ENCODE assay signal across 20 cellular contexts in the genomic region with DNA sequence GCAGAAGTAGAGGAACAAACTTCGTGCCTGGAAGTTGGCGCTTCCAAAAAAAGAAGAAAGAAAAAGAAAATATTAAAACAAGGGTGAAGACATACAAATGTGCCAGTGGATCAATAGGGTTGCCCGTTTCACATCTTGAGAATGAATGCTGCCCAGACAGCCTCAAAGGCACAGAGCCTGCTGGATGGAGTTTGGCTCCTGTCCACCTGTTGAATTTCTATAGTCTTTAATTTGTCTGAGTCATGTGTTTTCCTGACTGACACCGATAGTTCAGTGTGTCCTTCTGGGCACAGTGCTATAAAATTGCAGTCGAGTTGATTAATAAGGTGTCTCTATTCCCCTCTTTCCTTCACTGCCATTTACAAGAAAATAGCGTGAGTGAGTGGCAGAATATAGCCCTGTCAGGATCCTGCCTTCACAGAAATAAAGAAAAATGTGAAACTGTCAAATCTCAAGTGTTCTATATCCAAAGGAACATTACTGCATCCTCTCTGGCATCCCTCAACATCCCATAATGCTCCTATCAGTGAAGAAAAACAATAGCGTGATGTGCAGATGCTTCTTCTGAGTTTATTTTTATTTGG.
"Had no signal": no experiment of that assay in that cellular context is flagged by ENCODE, and none has a peak within 500 bp of the region (broad histone marks: within the 10 kb centered on the region; RNA-seq: fewer than 3 reads in every experiment).

No MANE protein-coding gene starts in this region.

- H3K4me2 ChIP-seq: KMS-11 had no signal

- H3K9ac ChIP-seq: KMS-11 had no signal

- DNase-seq: Kasumi-1, NCI-H1048, NCI-H1436, NCI-H187, NCI-H2029, NCI-H2081 treated with DMSO at 0.1 percent for 48 hours, NCI-H2171, NCI-H226, NCI-H446, NCI-H510A, NCI-H524 treated with DMSO at 0.1 percent for 48 hours, NCI-H82, SHP77, T-helper 1 cell, T-helper 17 cell had no signal

- ATAC-seq: K562, SK-N-SH treated with all-trans-retinoic acid at 6 μM for 48 hours, T-helper 17 cell had no signal

- H3K27ac ChIP-seq: HL-60, KMS-11, RWPE1 had no signal

- H3K4me3 ChIP-seq: K562 had no signal
